In the genomic region with DNA sequence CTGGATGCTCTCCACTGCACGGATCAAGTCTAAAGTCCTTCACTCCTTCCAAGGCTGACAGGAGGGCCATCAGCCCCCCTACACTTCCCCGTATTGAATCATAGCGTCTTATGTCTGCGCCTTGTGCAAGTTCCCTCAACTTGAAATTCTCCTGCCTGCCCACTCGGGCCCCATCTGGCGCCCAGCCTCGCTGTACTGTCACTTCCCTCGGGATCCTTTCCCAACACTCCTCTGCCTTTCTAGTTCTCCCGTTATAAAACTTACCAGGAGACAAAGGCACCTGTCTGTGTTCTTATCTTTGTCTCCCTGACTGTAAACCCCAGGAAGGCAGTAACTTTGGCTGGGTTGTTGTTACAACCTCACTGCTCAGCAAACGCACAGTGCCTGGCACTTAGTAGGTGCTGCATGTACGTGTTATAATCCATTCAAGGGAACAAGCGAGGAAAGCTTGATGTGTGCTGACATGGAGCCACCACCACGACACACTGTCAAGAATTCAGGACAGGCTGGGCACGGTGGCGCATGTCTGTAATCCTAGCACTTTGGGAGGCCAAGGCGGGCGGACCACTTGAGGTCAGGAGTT, we compare ENCODE assay signal across 32 cellular contexts. TPM values are rescaled to one million over a fixed set of nuclear protein-coding genes. Genes with fewer than 3 reads are reported as not detected.
A peak's percentile ranks its signal among the peaks of the same experiment; 100 is the strongest.
DNase-seq lines count a peak whose midpoint lies in the region; ATAC-seq, FAIRE-seq and TF ChIP-seq lines count a peak whose summit lies in the region.
"Had no signal": no experiment of that assay in that cellular context is flagged by ENCODE, and none has a peak within 500 bp of the region (broad histone marks: within the 10 kb centered on the region; RNA-seq: fewer than 3 reads in every experiment).

No MANE protein-coding gene starts in this region.

- H3K9ac ChIP-seq in GM23248 (no peak overlapping the region), H1 (replicated peaks in 1 of 4; ENCODE audit: extremely low read depth in 1 of 4, low read depth in 3 of 4, low read length in 3 of 4) (no peak overlapping the region)

- no peak overlapping the region for H3K4ac ChIP-seq in H1 (replicated peaks; ENCODE audit: insufficient read length, low read depth, low read length)

- H3K4me2 ChIP-seq in GM23248 (ENCODE audit: unreplicated experiment) (no peak overlapping the region), H1 (ENCODE audit: insufficient read depth in 1 of 2, low read depth in 2 of 2, low read length in 2 of 2) (peak overlapping the region in 1 of 2 experiments; percentile 80; a peak in 1 of 4 replicates)
- H3K4me2 ChIP-seq: A549 had no signal

- no peaks in the 10 kb centered on the region for H3K79me2 ChIP-seq in GM23248 (ENCODE audit: insufficient read depth)
- H3K79me2 ChIP-seq in H1 (ENCODE audit: control insufficient read depth in 1 of 2, insufficient read depth in 2 of 2, low read length in 2 of 2) = no peaks in the 10 kb centered on the region

- no peak for TF ChIP-seq EP300 in H1 (IDR thresholded peaks at IDR 0.05; ENCODE audit: borderline replicate concordance in 1 of 2, low read depth in 2 of 2, low read length in 2 of 2)

- POLR2A ChIA-PET in H1 (lab: Charles Lee; ENCODE audit: partially characterized antibody) = interaction anchor here (1.4 to 4.4 kb wide), 2 partner anchors 10 to 34 kb away, joined by 4 to 24 read pairs; a partner anchor contains a TSS

- H3K56ac ChIP-seq in H1 (replicated peaks; ENCODE audit: insufficient read length, low read depth, low read length) = no peak overlapping the region

- no peak overlapping the region for H3K18ac ChIP-seq in H1 (ENCODE audit: extremely low read depth, low read length)

- no peaks in the 10 kb centered on the region for H3K9me2 ChIP-seq in GM23248 (ENCODE audit: insufficient read depth)

- no peaks in the 10 kb centered on the region for H3K9me3 Mint-ChIP-seq in natural killer cell treated with Interleukin-12 subunit alpha and Interleukin-12 subunit beta and Interleukin-15 and Interleukin-18, amount 100 ng/mL, for 72 hours
- H3K9me3 Mint-ChIP-seq: activated naive CD8-positive, alpha-beta T cell treated with anti-CD3 and anti-CD28 coated beads, Interleukin-2, amount 10 ng/mL, durations not matched to agents 7 days and 5 days; activated T-helper 2 cell treated with anti-CD3 and anti-CD28 coated beads, Interferon-gamma antibody, Interleukin-2, Interleukin-4, amounts not matched to agents 10 μg/mL and 5 μg/mL and 100 μg/mL, durations not matched to agents 14 hours and 24 hours and 36 hours; CD8-positive, alpha-beta memory T cell had no signal

- peak overlapping the region; percentile 53 for H2AK5ac ChIP-seq in H1 (ENCODE audit: low read depth, low read length)

- H3K9me3 ChIP-seq in GM23248 (ENCODE audit: low read depth) = no peaks in the 10 kb centered on the region
- H3K9me3 ChIP-seq in H1 (ENCODE audit: insufficient read depth in 2 of 2, low read depth in 1 of 2, low read length in 1 of 2) = no peaks in the 10 kb centered on the region
- H3K9me3 ChIP-seq: A549, ascending aorta, BE2C, colonic mucosa, left ventricle myocardium inferior, ovary, SJSA1, thoracic aorta had no signal

- H3K27me3 ChIP-seq in GM23248 (replicated peaks; ENCODE audit: insufficient read depth) (no peaks in the 10 kb centered on the region), H1 (replicated peaks in 1 of 4; ENCODE audit: control insufficient read depth in 3 of 4, extremely low read depth in 1 of 4, insufficient read depth in 3 of 4, low read length in 3 of 4) (peaks cover 0 to 18% (median 14%) of the 10 kb centered on the region in 4 experiments; a peak in 6 of 7 replicates)
- H3K27me3 ChIP-seq: ascending aorta, BE2C, ovary, SJSA1 had no signal

- H2AFZ ChIP-seq in GM23248 (no peak overlapping the region), H1 (ENCODE audit: low read length) (no peak overlapping the region)

- H3K27ac Mint-ChIP-seq in natural killer cell treated with Interleukin-12 subunit alpha and Interleukin-12 subunit beta and Interleukin-15 and Interleukin-18, amount 100 ng/mL, for 72 hours = no peak overlapping the region
- H3K27ac Mint-ChIP-seq: activated naive CD8-positive, alpha-beta T cell treated with anti-CD3 and anti-CD28 coated beads, Interleukin-2, amount 10 ng/mL, durations not matched to agents 7 days and 5 days; activated T-helper 2 cell treated with anti-CD3 and anti-CD28 coated beads, Interferon-gamma antibody, Interleukin-2, Interleukin-4, amounts not matched to agents 10 μg/mL and 5 μg/mL and 100 μg/mL, durations not matched to agents 14 hours and 24 hours and 36 hours; CD8-positive, alpha-beta memory T cell had no signal

- H4K20me1 ChIP-seq in GM23248 (ENCODE audit: insufficient read depth) (no peaks in the 10 kb centered on the region), H1 (replicated peaks in 1 of 2; ENCODE audit: control insufficient read depth in 1 of 2, insufficient read depth in 2 of 2, low read length in 2 of 2) (no peaks in the 10 kb centered on the region)

- no peak for ATAC-seq in natural killer cell treated with Interleukin-12 subunit alpha and Interleukin-12 subunit beta and Interleukin-15 and Interleukin-18, amount 100 ng/mL, for 72 hours
- ATAC-seq in GM21723 (IDR thresholded peaks at IDR 0.05; ENCODE audit: unreplicated experiment) = no peak
- ATAC-seq: GM12878, HCT116 had no signal

- H3K4me1 ChIP-seq in GM23248 (ENCODE audit: insufficient read depth) (peaks cover 18% of the 10 kb centered on the region), H1 (replicated peaks in 1 of 4; ENCODE audit: control insufficient read depth in 3 of 4, insufficient read depth in 4 of 4, low read length in 3 of 4) (peaks cover under 1 to 22% (median 14%) of the 10 kb centered on the region in 4 experiments)
- H3K4me1 ChIP-seq: SJSA1 had no signal

- H2BK5ac ChIP-seq in H1 (ENCODE audit: low read depth, low read length) = no peak overlapping the region; the same call in 1 of the 2 replicates

- H3K36me3 Mint-ChIP-seq in natural killer cell treated with Interleukin-12 subunit alpha and Interleukin-12 subunit beta and Interleukin-15 and Interleukin-18, amount 100 ng/mL, for 72 hours = no peaks in the 10 kb centered on the region
- H3K36me3 Mint-ChIP-seq: activated naive CD8-positive, alpha-beta T cell treated with anti-CD3 and anti-CD28 coated beads, Interleukin-2, amount 10 ng/mL, durations not matched to agents 7 days and 5 days; CD8-positive, alpha-beta memory T cell had no signal

- no peaks in the 10 kb centered on the region for H3F3A ChIP-seq in GM23248 (ENCODE audit: insufficient read depth)

- H3K23me2 ChIP-seq in H1 (ENCODE audit: low read depth, low read length) = peaks cover 12% of the 10 kb centered on the region

- DNase-seq in AG08395 (ENCODE audit: low spot score) = peak; percentile 33
- DNase-seq in GM23248 = peak; percentile 30
- no peak for DNase-seq in H1 (ENCODE audit: low read depth in 1 of 2, low spot score in 2 of 2)
- peak; percentile 47 for DNase-seq in natural killer cell treated with Interleukin-12 subunit alpha and Interleukin-12 subunit beta and Interleukin-15 and Interleukin-18, amount 100 ng/mL, for 72 hours (ENCODE audit: low spot score)
- no peak for DNase-seq in GM13976 (ENCODE audit: low spot score)
- DNase-seq in GM12892 (ENCODE audit: insufficient read length) = no peak
- DNase-seq in RCC 7860 (ENCODE audit: low spot score) = no peak
- DNase-seq: activated CD4-positive, alpha-beta T cell treated with anti-CD3 and anti-CD28 coated beads for 4 hours; activated naive CD8-positive, alpha-beta T cell treated with anti-CD3 and anti-CD28 coated beads, Interleukin-2, amount 10 ng/mL, durations not matched to agents 7 days and 5 days; BE2C; CD8-positive, alpha-beta memory T cell; colonic mucosa; effector CD8-positive, alpha-beta T cell; EL; head of caudate nucleus; islet precursor cell; left ventricle myocardium inferior; NCI-H446 treated with DMSO at 0.1 percent for 48 hours; ovary; retina; small intestine; stimulated activated naive CD4-positive, alpha-beta T cell treated with Interleukin-2 at 50 U/mL for 16 hours; T-helper 9 cell had no signal

- no peak overlapping the region for H3K4me3 ChIP-seq in GM23248
- H3K4me3 ChIP-seq in H1 (ENCODE audit: extremely low read depth in 1 of 4, insufficient read depth in 2 of 4, low read depth in 3 of 4, low read length in 4 of 4) = no peak overlapping the region
- H3K4me3 ChIP-seq: A549, ascending aorta, colonic mucosa, GM12878, left ventricle myocardium inferior, ovary, SJSA1, thoracic aorta had no signal

- TF ChIP-seq CTCF in H1 (IDR thresholded peaks at IDR 0.05; ENCODE audit: control extremely low read depth in 1 of 3, insufficient read depth in 1 of 3, low read depth in 1 of 3, low read length in 3 of 3) (no peak), GM13976 (IDR thresholded peaks at IDR 0.05; ENCODE audit: borderline replicate concordance, control extremely low read depth, extremely low read depth, insufficient read depth, missing control alignments) (no peak)

- H2BK120ac ChIP-seq in H1 (replicated peaks; ENCODE audit: low read depth, low read length) = no peak overlapping the region

- TF ChIP-seq POLR2A in H1 (IDR thresholded peaks at IDR 0.05; ENCODE audit: control extremely low read depth in 1 of 2, low read depth in 2 of 2, low read length in 2 of 2) (no peak), GM12892 (IDR thresholded peaks at IDR 0.05; ENCODE audit: low read depth, low read length) (no peak)

- no peak for TF ChIP-seq RAD21 in H1 (IDR thresholded peaks at IDR 0.05 in 1 of 2, conservative IDR thresholded peaks at IDR 0.05 in 1 of 2; ENCODE audit: low read depth in 2 of 2, low read length in 2 of 2)

- H2BK12ac ChIP-seq in H1 (ENCODE audit: low read depth, low read length) = peak overlapping the region; percentile 84; the same call in 1 of the 2 replicates

- WGBS in GM23248 (ENCODE audit: low coverage in 1 of 2, low lambda C conversion rate in 2 of 2, missing lambda C conversion rate in 2 of 2), 2 experiments = 70 to 71% methylated on average over 17 of the region's 17 CpGs
- 92% methylated on average over 17 of the region's 17 CpGs; no CpG with 5 or more reads in 1 of the 2 experiments for WGBS in H1 (ENCODE audit: extremely low coverage in 1 of 2, insufficient coverage in 1 of 2, insufficient read length in 1 of 2, insufficient replicate concordance in 2 of 2, low coverage in 1 of 2, low lambda C conversion rate in 2 of 2, missing lambda C conversion rate in 1 of 2), 2 experiments

- H2BK20ac ChIP-seq in H1 (ENCODE audit: low read length) = no peak overlapping the region

- in situ Hi-C loops in GM23248 (cut with MboI) (no loop called here), GM13976 (cut with MboI; ENCODE audit: low sequenced_read_pairs, unreplicated experiment) (no loop called here)

- H3K23ac ChIP-seq in H1 (ENCODE audit: insufficient read length) = no peak overlapping the region

- H3K36me3 ChIP-seq in GM23248 (ENCODE audit: low read depth) = no peaks in the 10 kb centered on the region
- H3K36me3 ChIP-seq in H1 (ENCODE audit: control insufficient read depth in 2 of 4, insufficient read depth in 4 of 4, low read length in 3 of 4) = no peaks in the 10 kb centered on the region
- H3K36me3 ChIP-seq: ascending aorta, BE2C, colonic mucosa, left ventricle myocardium inferior, ovary, SJSA1, thoracic aorta had no signal

- H3K27ac ChIP-seq in GM23248 = no peak overlapping the region
- H3K27ac ChIP-seq in H1 (ENCODE audit: low read depth, low read length) = no peak overlapping the region
- H3K27ac ChIP-seq: A549, ascending aorta, colonic mucosa, left ventricle myocardium inferior, ovary, RWPE1, SJSA1, thoracic aorta had no signal

- FAIRE-seq in H1 (lab: Jason Lieb, UNC) = no peak
- no peak for FAIRE-seq in GM12892 (lab: Jason Lieb, UNC)
- FAIRE-seq in RCC 7860 (lab: Jason Lieb, UNC) = no peak
- FAIRE-seq: A549, GM12878, small intestine had no signal

- no peak overlapping the region for H4K8ac ChIP-seq in H1 (ENCODE audit: extremely low read depth, insufficient read depth, low read length)

- peaks cover 25 to 27% of the 10 kb centered on the region in 2 donors for H3K27me3 Mint-ChIP-seq in natural killer cell treated with Interleukin-12 subunit alpha and Interleukin-12 subunit beta and Interleukin-15 and Interleukin-18, amount 100 ng/mL, for 72 hours

- peak overlapping the region; percentile 88; the same call in 1 of the 2 replicates for H2BK15ac ChIP-seq in H1 (ENCODE audit: low read length)

- H3K79me1 ChIP-seq in H1 (ENCODE audit: low read depth, low read length) = no peaks in the 10 kb centered on the region

- H3K4me1 Mint-ChIP-seq in natural killer cell treated with Interleukin-12 subunit alpha and Interleukin-12 subunit beta and Interleukin-15 and Interleukin-18, amount 100 ng/mL, for 72 hours (ENCODE audit: low read depth in 2 of 2) = peaks cover 15 to 19% of the 10 kb centered on the region in 2 donors

- H3K4me3 Mint-ChIP-seq in natural killer cell treated with Interleukin-12 subunit alpha and Interleukin-12 subunit beta and Interleukin-15 and Interleukin-18, amount 100 ng/mL, for 72 hours = no peak overlapping the region
- H3K4me3 Mint-ChIP-seq: activated naive CD8-positive, alpha-beta T cell treated with anti-CD3 and anti-CD28 coated beads, Interleukin-2, amount 10 ng/mL, durations not matched to agents 7 days and 5 days had no signal

- H4K91ac ChIP-seq in H1 (replicated peaks; ENCODE audit: insufficient read length, low read length) = no peak overlapping the region

- CTCF ChIA-PET in H1 (lab: Charles Lee; ENCODE audit: partially characterized antibody) = interaction anchor here (0.9 to 4.4 kb wide), 6 partner anchors 44 to 230 kb away, joined by 3 to 16 read pairs (median 4); no protein-coding TSS in a partner anchor

- no peak overlapping the region for H4K5ac ChIP-seq in H1 (ENCODE audit: insufficient read length, low read depth, low read length)

- no peak overlapping the region for H3K14ac ChIP-seq in H1 (ENCODE audit: insufficient read length)

RNA-seq across cellular contexts. Expression of a gene that starts 33.7 kb away (rescaled TPM):
- total RNA-seq in GM23248 (2014; rRNA removed; shearing (Covaris generic)) = 27.1 and 27.5 TPM in 2 replicates
- 37.1 and 40.0 TPM in 2 replicates for polyA plus RNA-seq in GM23248 (2016; fragmentation: Nextera tagmentation; extraction: Ambion mirVana)
- total RNA-seq in H1 (2021; fragmentation: NEBNext Ultra II Directional; extraction: Animal tissue kit (Norgen Biotek cat#: 25700)) = 44.8 and 51.3 TPM in 2 replicates
- polyA plus RNA-seq in H1 (2011; rRNA removed) = 13.0 and 19.6 TPM in 2 replicates
- 14.5 TPM for polyA plus RNA-seq in H1 (2011; cell fraction: cytosol; rRNA removed)
- 13.8 TPM for polyA plus RNA-seq in H1 (2011; cell fraction: nucleus; rRNA removed)
- 54.3 to 80.1 TPM (median 64.9 TPM) in 4 replicates for polyA plus RNA-seq in H1 (2012, experiment 1 of 2)
- 31.0 TPM for polyA plus RNA-seq in H1 (2012, experiment 2 of 2)
- 27.0 TPM for polyA plus RNA-seq in H1 (2013, experiment 1 of 2)
- polyA plus RNA-seq in H1 (2013, experiment 2 of 2) = 25.8 TPM
- polyA minus RNA-seq in H1 (2011; rRNA and poly(A)+ RNA removed) = 9.4 and 14.3 TPM in 2 replicates
- polyA minus RNA-seq in H1 (2011; cell fraction: cytosol; rRNA and poly(A)+ RNA removed) = 15.6 TPM
- 22.2 TPM for polyA minus RNA-seq in H1 (2011; cell fraction: nucleus; rRNA and poly(A)+ RNA removed)
- 100 to 1,000 TPM in 1 of 2 donors, 10 to 100 TPM in 1; 51.0 to 100 TPM for total RNA-seq in natural killer cell treated with Interleukin-12 subunit alpha and Interleukin-12 subunit beta and Interleukin-15 and Interleukin-18, amount 100 ng/mL, for 72 hours
- polyA plus RNA-seq in GM12892 (2012; ENCODE audit: missing spikeins) = 44.3 TPM

Comparison
In these comparisons a context has a peak if more than half of its experiments do, and no peak if none do; other contexts are left out.
1. DNase-seq: peak in AG08395 (single experiment), GM23248 (single experiment) and natural killer cell treated with Interleukin-12 subunit alpha and Interleukin-12 subunit beta and Interleukin-15 and Interleukin-18, amount 100 ng/mL, for 72 hours (single experiment); none in H1 (0 of 2), GM13976 (single experiment), GM12892 (single experiment) and RCC 7860 (single experiment).